9 cellular contexts compared by ENCODE assay signal in the genomic region with DNA sequence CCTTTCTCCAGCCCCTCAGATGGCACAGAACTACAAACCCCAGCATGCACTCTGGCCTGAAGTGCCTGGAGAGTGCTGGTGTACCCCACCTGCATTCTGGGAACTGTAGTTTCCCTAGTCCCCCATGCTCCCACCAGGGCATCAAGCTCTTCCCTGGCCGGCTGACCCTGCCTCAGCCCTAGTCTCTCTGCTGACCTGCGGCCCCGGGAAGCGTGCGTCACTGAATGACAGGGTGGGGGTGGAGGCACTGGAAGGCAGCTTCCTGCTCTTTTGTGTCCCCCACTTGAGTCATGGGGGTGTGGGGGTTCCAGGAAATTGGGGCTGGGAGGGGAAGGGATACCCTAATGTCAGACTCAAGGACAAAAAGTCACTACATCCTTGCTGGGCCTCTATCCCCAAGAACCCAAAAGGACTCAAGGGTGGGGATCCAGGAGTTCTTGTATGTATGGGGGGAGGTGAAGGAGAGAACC. TPM values are rescaled to one million over a fixed set of nuclear protein-coding genes. Genes with fewer than 3 reads are reported as not detected.
DNase-seq lines count a peak whose midpoint lies in the region; ATAC-seq lines count a peak whose summit lies in the region.
"Had no signal": no experiment of that assay in that cellular context is flagged by ENCODE, and none has a peak within 500 bp of the region (broad histone marks: within the 10 kb centered on the region; RNA-seq: fewer than 3 reads in every experiment).

No MANE protein-coding gene starts in this region.

- POLR2A ChIA-PET in activated CD4-positive, alpha-beta T cell treated with anti-CD3 and anti-CD28 coated beads for 36 hours (lab: Charles Lee) = interaction anchor here (0.9 kb wide), 1 partner anchor 92 kb away, joined by 3 read pairs; no protein-coding TSS in a partner anchor

- H3K9me3 ChIP-seq in skeletal muscle tissue (ENCODE audit: control insufficient read depth in 3 of 3, low read length in 3 of 3) = no peaks in the 10 kb centered on the region

- no peak overlapping the region for H3K4me3 Mint-ChIP-seq in activated CD4-positive, alpha-beta T cell treated with anti-CD3 and anti-CD28 coated beads for 36 hours
- H3K4me3 Mint-ChIP-seq: CD4-positive, alpha-beta memory T cell had no signal

- peak overlapping the region in 1 of 3 donors; percentile 22 for H3K4me3 ChIP-seq in skeletal muscle tissue (ENCODE audit: low read length in 3 of 3)

- peaks cover 3% of the 10 kb centered on the region for H3K36me3 Mint-ChIP-seq in activated CD4-positive, alpha-beta T cell treated with anti-CD3 and anti-CD28 coated beads for 36 hours (ENCODE audit: low read depth)

- CTCF ChIA-PET in activated CD4-positive, alpha-beta T cell treated with anti-CD3 and anti-CD28 coated beads for 36 hours (lab: Charles Lee) = interaction anchor here (0.6 to 3.0 kb wide), 7 partner anchors 9 to 1395 kb away, joined by 3 to 35 read pairs (median 3); no protein-coding TSS in a partner anchor

- no peaks in the 10 kb centered on the region for H3K36me3 ChIP-seq in skeletal muscle tissue (ENCODE audit: control insufficient read depth in 3 of 3, insufficient read depth in 3 of 3, low read length in 3 of 3)

- peaks cover 19% of the 10 kb centered on the region for H3K9me3 Mint-ChIP-seq in activated CD4-positive, alpha-beta T cell treated with anti-CD3 and anti-CD28 coated beads for 36 hours (ENCODE audit: low read depth)

- no peak overlapping the region for H3K27ac Mint-ChIP-seq in activated CD4-positive, alpha-beta T cell treated with anti-CD3 and anti-CD28 coated beads for 36 hours

- peaks cover 0 to 16% (median 10%) of the 10 kb centered on the region in 3 donors for H3K27me3 ChIP-seq in skeletal muscle tissue (ENCODE audit: control insufficient read depth in 3 of 3, insufficient read depth in 3 of 3, low read length in 3 of 3)

- no peak overlapping the region for H3K9ac ChIP-seq in skeletal muscle tissue (ENCODE audit: low read depth in 1 of 3, low read length in 3 of 3)

- no peaks in the 10 kb centered on the region for H3K27me3 Mint-ChIP-seq in activated CD4-positive, alpha-beta T cell treated with anti-CD3 and anti-CD28 coated beads for 36 hours
- H3K27me3 Mint-ChIP-seq: CD4-positive, alpha-beta memory T cell had no signal

- intact Hi-C loops in activated CD4-positive, alpha-beta T cell treated with anti-CD3 and anti-CD28 coated beads for 36 hours (cut with DNase I, micrococcal nuclease) = no loop called here

- H3K4me1 ChIP-seq in skeletal muscle tissue (ENCODE audit: control insufficient read depth in 3 of 3, insufficient read depth in 3 of 3, low read length in 3 of 3) = peaks cover 9 to 16% (median 10%) of the 10 kb centered on the region in 3 donors

- peak overlapping the region; percentile 28 for H3K27ac ChIP-seq in skeletal muscle tissue (ENCODE audit: low read depth, low read length)

- DNase-seq in activated CD4-positive, alpha-beta T cell treated with anti-CD3 and anti-CD28 coated beads for 36 hours = peak; percentile 41
- DNase-seq in activated CD4-positive, alpha-beta T cell treated with anti-CD3 and anti-CD28 coated beads, Interleukin-2, amount 50 U/mL, for 48 hours = no peak
- DNase-seq in NCI-H2171 (lab: John Stamatoyannopoulos, UW) (peak; percentile 44), NCI-H2196 (lab: John Stamatoyannopoulos, UW; ENCODE audit: unreplicated experiment) (no peak), NCI-H446 (lab: John Stamatoyannopoulos, UW) (no peak)

- ATAC-seq in activated CD4-positive, alpha-beta T cell treated with anti-CD3 and anti-CD28 coated beads for 36 hours = peak; percentile 53
- peak; percentile 44 for ATAC-seq in esophagus mucosa
- ATAC-seq in GM21423 (IDR thresholded peaks at IDR 0.05; ENCODE audit: unreplicated experiment) = no peak

- H3K4me1 Mint-ChIP-seq in activated CD4-positive, alpha-beta T cell treated with anti-CD3 and anti-CD28 coated beads for 36 hours = peaks cover 40% of the 10 kb centered on the region

RNA-seq across cellular contexts. Expression of gene NOS3, which starts 2.1 kb away (rescaled TPM):
- 10 to 100 TPM in 1 of 2 experiments, 1 to 10 TPM in 1; 9.3 to 11.1 TPM for total RNA-seq in activated CD4-positive, alpha-beta T cell treated with anti-CD3 and anti-CD28 coated beads for 36 hours
- total RNA-seq in esophagus mucosa (3.1 TPM), skeletal muscle tissue (4.7 TPM)

RNA-seq across cellular contexts. Expression of gene KCNH2, which starts 14.7 kb away (rescaled TPM):
- under 1 TPM; 0.48 to 0.54 TPM for total RNA-seq in activated CD4-positive, alpha-beta T cell treated with anti-CD3 and anti-CD28 coated beads for 36 hours
- total RNA-seq in esophagus mucosa (0.20 TPM), skeletal muscle tissue (7.3 TPM)

RNA-seq across cellular contexts. Expression of gene ATG9B, which starts 31.4 kb away (rescaled TPM):
- 10 to 100 TPM in 1 of 2 experiments, 1 to 10 TPM in 1; 6.9 to 10.0 TPM for total RNA-seq in activated CD4-positive, alpha-beta T cell treated with anti-CD3 and anti-CD28 coated beads for 36 hours
- total RNA-seq in esophagus mucosa = 16.7 TPM
- total RNA-seq in skeletal muscle tissue = not detected

RNA-seq across cellular contexts. Expression of gene ABCB8, which starts 35.4 kb away (rescaled TPM):
- 10 to 100 TPM; 41.9 to 44.5 TPM for total RNA-seq in activated CD4-positive, alpha-beta T cell treated with anti-CD3 and anti-CD28 coated beads for 36 hours
- total RNA-seq in esophagus mucosa (25.1 TPM), skeletal muscle tissue (15.7 TPM)

RNA-seq across cellular contexts. Expression of gene ASIC3, which starts 55.5 kb away (rescaled TPM):
- 1 to 10 TPM; 5.5 to 6.7 TPM for total RNA-seq in activated CD4-positive, alpha-beta T cell treated with anti-CD3 and anti-CD28 coated beads for 36 hours
- 0.52 TPM for total RNA-seq in esophagus mucosa
- total RNA-seq in skeletal muscle tissue = not detected

Comparison
In these comparisons a context has a peak if more than half of its experiments do, and no peak if none do; other contexts are left out.
1. DNase-seq: peak in activated CD4-positive, alpha-beta T cell treated with anti-CD3 and anti-CD28 coated beads for 36 hours (single experiment) and NCI-H2171 (single experiment); none in activated CD4-positive, alpha-beta T cell treated with anti-CD3 and anti-CD28 coated beads, Interleukin-2, amount 50 U/mL, for 48 hours (0 of 2), NCI-H2196 (single experiment) and NCI-H446 (0 of 2).